19 cellular contexts compared by ENCODE assay signal in genomic region chr5:87147441-87147840, GRCh38.
"Had no signal": no experiment of that assay in that cellular context is flagged by ENCODE, and none has a peak within 500 bp of the region (broad histone marks: within the 10 kb centered on the region; RNA-seq: fewer than 3 reads in every experiment).

No MANE protein-coding gene starts in this region.

- ATAC-seq: activated CD8-positive, alpha-beta T cell treated with anti-CD3 and anti-CD28 coated beads, Interleukin-2, amount 10 ng/mL, durations not matched to agents 7 days and 5 days; activated T-cell treated with anti-CD3 and anti-CD28 coated beads, Interleukin-2, amount 50 U/mL, for 4 hours; left lung had no signal

- DNase-seq: activated CD4-positive, alpha-beta T cell treated with anti-CD3 and anti-CD28 coated beads for 48 hours; activated CD4-positive, CD25-positive, alpha-beta regulatory T cell; activated CD8-positive, alpha-beta T cell treated with anti-CD3 and anti-CD28 coated beads, Interleukin-2, amount 10 ng/mL, durations not matched to agents 7 days and 5 days; activated naive CD4-positive, alpha-beta T cell treated with anti-CD3 and anti-CD28 coated beads, Interleukin-2, amount 10 ng/mL, durations not matched to agents 7 days and 5 days; activated T-cell treated with anti-CD3 and anti-CD28 coated beads, Interleukin-2, amount 50 U/mL, for 4 hours; effector CD4-positive, alpha-beta T cell; foreskin melanocyte; glutamatergic neuron; hippocampal formation; kidney; left lung; midbrain; stimulated activated CD4-positive, alpha-beta T cell treated with anti-CD3 and anti-CD28 coated beads, Interleukin-15, amount 100 ng/mL, for 24 hours; stimulated activated CD4-positive, alpha-beta T cell treated with anti-CD3 and anti-CD28 coated beads, Interleukin-2, amount 100 ng/mL, for 48 hours; transverse colon; uterus had no signal

- H3K4me1 ChIP-seq: ascending aorta, esophagus muscularis mucosa, left lung, suprapubic skin, transverse colon, uterus had no signal

- H3K36me3 ChIP-seq: ascending aorta, esophagus muscularis mucosa, left lung, suprapubic skin, transverse colon, uterus had no signal

- H3K9me3 ChIP-seq: ascending aorta, esophagus muscularis mucosa, left lung, suprapubic skin, transverse colon, uterus had no signal

- H3K27me3 ChIP-seq: ascending aorta, left lung, suprapubic skin, transverse colon, uterus had no signal

- H3K27ac ChIP-seq: ascending aorta, esophagus muscularis mucosa, left lung, suprapubic skin, transverse colon, uterus had no signal

- H3K4me3 ChIP-seq: ascending aorta, esophagus muscularis mucosa, left lung, suprapubic skin, transverse colon, uterus had no signal
